1 cellular context compared by ENCODE assay signal in the genomic region with DNA sequence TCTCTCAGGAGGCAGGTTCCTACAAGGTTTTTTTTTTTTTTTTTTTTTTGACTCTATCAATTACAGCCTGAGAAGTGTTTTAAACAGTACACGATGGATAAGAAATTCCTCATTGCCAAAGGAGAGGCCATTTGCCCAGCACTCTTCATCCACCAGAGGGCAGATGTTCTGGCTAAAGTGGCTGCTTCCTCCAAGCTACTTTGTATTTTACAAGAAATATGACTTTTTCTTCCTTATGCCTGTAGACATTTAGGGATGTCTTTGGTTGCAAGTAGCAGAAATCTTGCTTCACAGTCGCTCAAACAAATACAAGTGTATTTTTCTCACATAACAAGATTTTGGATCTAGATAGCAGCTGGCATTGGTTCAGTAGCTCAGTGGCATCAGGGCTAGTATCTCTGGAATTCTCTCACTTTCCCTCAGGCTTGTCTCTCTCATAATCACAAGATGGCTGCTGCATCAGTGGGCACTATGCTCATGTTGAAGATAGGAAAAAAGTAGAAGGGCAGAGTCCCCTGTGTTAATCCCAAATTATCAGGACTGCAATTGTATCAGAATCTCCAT.
TF ChIP-seq lines count a peak whose summit lies in the region.

No MANE protein-coding gene starts in this region.

TF ChIP-seq in WTC11, 78 proteins besides CTCF, POLR2A, EP300 and RAD21 (continued from another document):
- TF ChIP-seq, protein P1, sequence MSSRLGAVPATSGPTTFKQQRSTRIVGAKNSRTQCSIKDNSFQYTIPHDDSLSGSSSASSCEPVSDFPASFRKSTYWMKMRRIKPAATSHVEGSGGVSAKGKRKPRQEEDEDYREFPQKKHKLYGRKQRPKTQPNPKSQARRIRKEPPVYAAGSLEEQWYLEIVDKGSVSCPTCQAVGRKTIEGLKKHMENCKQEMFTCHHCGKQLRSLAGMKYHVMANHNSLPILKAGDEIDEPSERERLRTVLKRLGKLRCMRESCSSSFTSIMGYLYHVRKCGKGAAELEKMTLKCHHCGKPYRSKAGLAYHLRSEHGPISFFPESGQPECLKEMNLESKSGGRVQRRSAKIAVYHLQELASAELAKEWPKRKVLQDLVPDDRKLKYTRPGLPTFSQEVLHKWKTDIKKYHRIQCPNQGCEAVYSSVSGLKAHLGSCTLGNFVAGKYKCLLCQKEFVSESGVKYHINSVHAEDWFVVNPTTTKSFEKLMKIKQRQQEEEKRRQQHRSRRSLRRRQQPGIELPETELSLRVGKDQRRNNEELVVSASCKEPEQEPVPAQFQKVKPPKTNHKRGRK (CRISPR knock-in tag; IDR thresholded peaks at IDR 0.05; ENCODE audit: borderline replicate concordance), result no peak
- TF ChIP-seq ZNF232 (CRISPR knock-in tag; IDR thresholded peaks at IDR 0.05) (no peak), TEAD1 (CRISPR knock-in tag; IDR thresholded peaks at IDR 0.05) (no peak), NFYB (CRISPR knock-in tag; conservative IDR thresholded peaks at IDR 0.05; ENCODE audit: low read depth) (no peak), TCF7 (CRISPR knock-in tag; IDR thresholded peaks at IDR 0.05; ENCODE audit: low read depth) (no peak)
- TF ChIP-seq, protein P2, sequence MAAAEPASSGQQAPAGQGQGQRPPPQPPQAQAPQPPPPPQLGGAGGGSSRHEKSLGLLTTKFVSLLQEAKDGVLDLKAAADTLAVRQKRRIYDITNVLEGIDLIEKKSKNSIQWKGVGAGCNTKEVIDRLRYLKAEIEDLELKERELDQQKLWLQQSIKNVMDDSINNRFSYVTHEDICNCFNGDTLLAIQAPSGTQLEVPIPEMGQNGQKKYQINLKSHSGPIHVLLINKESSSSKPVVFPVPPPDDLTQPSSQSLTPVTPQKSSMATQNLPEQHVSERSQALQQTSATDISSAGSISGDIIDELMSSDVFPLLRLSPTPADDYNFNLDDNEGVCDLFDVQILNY (CRISPR knock-in tag; IDR thresholded peaks at IDR 0.05), result no peak
- TF ChIP-seq, protein P3, sequence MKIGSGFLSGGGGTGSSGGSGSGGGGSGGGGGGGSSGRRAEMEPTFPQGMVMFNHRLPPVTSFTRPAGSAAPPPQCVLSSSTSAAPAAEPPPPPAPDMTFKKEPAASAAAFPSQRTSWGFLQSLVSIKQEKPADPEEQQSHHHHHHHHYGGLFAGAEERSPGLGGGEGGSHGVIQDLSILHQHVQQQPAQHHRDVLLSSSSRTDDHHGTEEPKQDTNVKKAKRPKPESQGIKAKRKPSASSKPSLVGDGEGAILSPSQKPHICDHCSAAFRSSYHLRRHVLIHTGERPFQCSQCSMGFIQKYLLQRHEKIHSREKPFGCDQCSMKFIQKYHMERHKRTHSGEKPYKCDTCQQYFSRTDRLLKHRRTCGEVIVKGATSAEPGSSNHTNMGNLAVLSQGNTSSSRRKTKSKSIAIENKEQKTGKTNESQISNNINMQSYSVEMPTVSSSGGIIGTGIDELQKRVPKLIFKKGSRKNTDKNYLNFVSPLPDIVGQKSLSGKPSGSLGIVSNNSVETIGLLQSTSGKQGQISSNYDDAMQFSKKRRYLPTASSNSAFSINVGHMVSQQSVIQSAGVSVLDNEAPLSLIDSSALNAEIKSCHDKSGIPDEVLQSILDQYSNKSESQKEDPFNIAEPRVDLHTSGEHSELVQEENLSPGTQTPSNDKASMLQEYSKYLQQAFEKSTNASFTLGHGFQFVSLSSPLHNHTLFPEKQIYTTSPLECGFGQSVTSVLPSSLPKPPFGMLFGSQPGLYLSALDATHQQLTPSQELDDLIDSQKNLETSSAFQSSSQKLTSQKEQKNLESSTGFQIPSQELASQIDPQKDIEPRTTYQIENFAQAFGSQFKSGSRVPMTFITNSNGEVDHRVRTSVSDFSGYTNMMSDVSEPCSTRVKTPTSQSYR (CRISPR knock-in tag; IDR thresholded peaks at IDR 0.05), result no peak
- TF ChIP-seq, protein P4, sequence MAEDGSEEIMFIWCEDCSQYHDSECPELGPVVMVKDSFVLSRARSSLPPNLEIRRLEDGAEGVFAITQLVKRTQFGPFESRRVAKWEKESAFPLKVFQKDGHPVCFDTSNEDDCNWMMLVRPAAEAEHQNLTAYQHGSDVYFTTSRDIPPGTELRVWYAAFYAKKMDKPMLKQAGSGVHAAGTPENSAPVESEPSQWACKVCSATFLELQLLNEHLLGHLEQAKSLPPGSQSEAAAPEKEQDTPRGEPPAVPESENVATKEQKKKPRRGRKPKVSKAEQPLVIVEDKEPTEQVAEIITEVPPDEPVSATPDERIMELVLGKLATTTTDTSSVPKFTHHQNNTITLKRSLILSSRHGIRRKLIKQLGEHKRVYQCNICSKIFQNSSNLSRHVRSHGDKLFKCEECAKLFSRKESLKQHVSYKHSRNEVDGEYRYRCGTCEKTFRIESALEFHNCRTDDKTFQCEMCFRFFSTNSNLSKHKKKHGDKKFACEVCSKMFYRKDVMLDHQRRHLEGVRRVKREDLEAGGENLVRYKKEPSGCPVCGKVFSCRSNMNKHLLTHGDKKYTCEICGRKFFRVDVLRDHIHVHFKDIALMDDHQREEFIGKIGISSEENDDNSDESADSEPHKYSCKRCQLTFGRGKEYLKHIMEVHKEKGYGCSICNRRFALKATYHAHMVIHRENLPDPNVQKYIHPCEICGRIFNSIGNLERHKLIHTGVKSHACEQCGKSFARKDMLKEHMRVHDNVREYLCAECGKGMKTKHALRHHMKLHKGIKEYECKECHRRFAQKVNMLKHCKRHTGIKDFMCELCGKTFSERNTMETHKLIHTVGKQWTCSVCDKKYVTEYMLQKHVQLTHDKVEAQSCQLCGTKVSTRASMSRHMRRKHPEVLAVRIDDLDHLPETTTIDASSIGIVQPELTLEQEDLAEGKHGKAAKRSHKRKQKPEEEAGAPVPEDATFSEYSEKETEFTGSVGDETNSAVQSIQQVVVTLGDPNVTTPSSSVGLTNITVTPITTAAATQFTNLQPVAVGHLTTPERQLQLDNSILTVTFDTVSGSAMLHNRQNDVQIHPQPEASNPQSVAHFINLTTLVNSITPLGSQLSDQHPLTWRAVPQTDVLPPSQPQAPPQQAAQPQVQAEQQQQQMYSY (CRISPR knock-in tag; IDR thresholded peaks at IDR 0.05), result no peak
- TF ChIP-seq, protein P5, sequence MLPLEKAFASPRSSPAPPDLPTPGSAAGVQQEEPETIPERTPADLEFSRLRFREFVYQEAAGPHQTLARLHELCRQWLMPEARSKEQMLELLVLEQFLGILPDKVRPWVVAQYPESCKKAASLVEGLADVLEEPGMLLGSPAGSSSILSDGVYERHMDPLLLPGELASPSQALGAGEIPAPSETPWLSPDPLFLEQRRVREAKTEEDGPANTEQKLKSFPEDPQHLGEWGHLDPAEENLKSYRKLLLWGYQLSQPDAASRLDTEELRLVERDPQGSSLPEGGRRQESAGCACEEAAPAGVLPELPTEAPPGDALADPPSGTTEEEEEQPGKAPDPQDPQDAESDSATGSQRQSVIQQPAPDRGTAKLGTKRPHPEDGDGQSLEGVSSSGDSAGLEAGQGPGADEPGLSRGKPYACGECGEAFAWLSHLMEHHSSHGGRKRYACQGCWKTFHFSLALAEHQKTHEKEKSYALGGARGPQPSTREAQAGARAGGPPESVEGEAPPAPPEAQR (CRISPR knock-in tag; IDR thresholded peaks at IDR 0.05), result no peak
